22 cellular contexts compared by ENCODE assay signal in genomic region chr7:123425246-123425645, GRCh38.
DNase-seq lines count a peak whose midpoint lies in the region; ATAC-seq, FAIRE-seq and TF ChIP-seq lines count a peak whose summit lies in the region.
"Had no signal": no experiment of that assay in that cellular context is flagged by ENCODE, and none has a peak within 500 bp of the region (broad histone marks: within the 10 kb centered on the region; RNA-seq: fewer than 3 reads in every experiment).

No MANE protein-coding gene starts in this region.

- H3K36me3 ChIP-seq in mammary epithelial cell (ENCODE audit: insufficient read depth, low read length) (no peaks in the 10 kb centered on the region), breast epithelium (no peaks in the 10 kb centered on the region), PC-3 (ENCODE audit: low read depth, low read length) (no peaks in the 10 kb centered on the region; the same call in 1 of the 2 replicates), bronchial epithelial cell (ENCODE audit: control insufficient read depth, insufficient read depth, low read length) (no peaks in the 10 kb centered on the region), endodermal cell (ENCODE audit: control insufficient read depth, insufficient read depth, low read length) (no peaks in the 10 kb centered on the region)

- H3K79me2 ChIP-seq in mammary epithelial cell (ENCODE audit: insufficient read depth, low read length) (no peaks in the 10 kb centered on the region), PC-3 (ENCODE audit: low read length) (no peaks in the 10 kb centered on the region)

- no peak for TF ChIP-seq CTCF in mammary epithelial cell (conservative IDR thresholded peaks at IDR 0.05 in 1 of 2, IDR thresholded peaks at IDR 0.05 in 1 of 2; ENCODE audit: extremely low read depth in 1 of 2, insufficient read depth in 1 of 2, low read depth in 1 of 2, low read length in 2 of 2)
- no peak for TF ChIP-seq CTCF in breast epithelium (IDR thresholded peaks at IDR 0.05)
- no peak for TF ChIP-seq CTCF in PC-3 (conservative IDR thresholded peaks at IDR 0.05; ENCODE audit: low read depth, low read length)
- no peak for TF ChIP-seq CTCF in bronchial epithelial cell (IDR thresholded peaks at IDR 0.05; ENCODE audit: insufficient read depth, low read length, severe bottlenecking)
- no peak for TF ChIP-seq CTCF in foreskin keratinocyte (conservative IDR thresholded peaks at IDR 0.05)
- no peak for TF ChIP-seq CTCF in endodermal cell (conservative IDR thresholded peaks at IDR 0.05)

- H3K9me3 Mint-ChIP-seq in activated CD4-positive, alpha-beta T cell treated with anti-CD3 and anti-CD28 coated beads, Interleukin-2, amount 10 ng/mL, durations not matched to agents 24 days and 14 days = peaks cover 5% of the 10 kb centered on the region
- peaks cover 3% of the 10 kb centered on the region for H3K9me3 Mint-ChIP-seq in endodermal cell

- no peaks in the 10 kb centered on the region for H3K27me3 Mint-ChIP-seq in activated CD4-positive, alpha-beta T cell treated with anti-CD3 and anti-CD28 coated beads, Interleukin-2, amount 10 ng/mL, durations not matched to agents 24 days and 14 days
- no peaks in the 10 kb centered on the region for H3K27me3 Mint-ChIP-seq in endodermal cell (ENCODE audit: insufficient read depth)
- H3K27me3 Mint-ChIP-seq: CD4-positive, alpha-beta memory T cell had no signal

- FAIRE-seq in bronchial epithelial cell (lab: Jason Lieb, UNC) = no peak
- FAIRE-seq: A549, GM12891, GM18507 had no signal

- H3K9ac ChIP-seq in mammary epithelial cell (ENCODE audit: insufficient read depth, low read length) (no peak overlapping the region), PC-3 (ENCODE audit: low read length) (no peak overlapping the region), endodermal cell (ENCODE audit: extremely low read depth, low read length, poor library complexity, severe bottlenecking) (no peak overlapping the region)

- H2AFZ ChIP-seq in mammary epithelial cell (ENCODE audit: low read depth, low read length) = no peak overlapping the region
- no peak overlapping the region for H2AFZ ChIP-seq in PC-3 (ENCODE audit: low read length)
- H2AFZ ChIP-seq: GM23338 had no signal

- H3F3A ChIP-seq in PC-3 (ENCODE audit: low read length, unreplicated experiment) = no peaks in the 10 kb centered on the region

- CTCF ChIA-PET in mammary epithelial cell (lab: Charles Lee; ENCODE audit: low non-redundant PET) = no interaction called here
- CTCF ChIA-PET in PC-3 (lab: Charles Lee) = no interaction called here

- BruUV-seq in mammary epithelial cell (replicated peaks; lab: Mats Ljungman, UMichigan) = no TSS peak
- no TSS peak for BruUV-seq in PC-3 (replicated peaks; lab: Mats Ljungman, UMichigan)

- H3K9me3 ChIP-seq in mammary epithelial cell (replicated peaks; ENCODE audit: insufficient read depth, low read length) = no peaks in the 10 kb centered on the region
- peaks cover 0 to 9% of the 10 kb centered on the region in 2 donors for H3K9me3 ChIP-seq in breast epithelium
- no peaks in the 10 kb centered on the region for H3K9me3 ChIP-seq in PC-3 (ENCODE audit: low read length)
- peaks cover 7% of the 10 kb centered on the region for H3K9me3 ChIP-seq in endodermal cell (ENCODE audit: control insufficient read depth, low read length)
- H3K9me3 ChIP-seq: A549 had no signal

- no peak overlapping the region for H3K27ac Mint-ChIP-seq in activated CD4-positive, alpha-beta T cell treated with anti-CD3 and anti-CD28 coated beads, Interleukin-2, amount 10 ng/mL, durations not matched to agents 24 days and 14 days
- H3K27ac Mint-ChIP-seq in endodermal cell = no peak overlapping the region
- H3K27ac Mint-ChIP-seq: CD4-positive, alpha-beta memory T cell; GM23338; H9 had no signal

- H3K4me1 ChIP-seq in mammary epithelial cell (ENCODE audit: insufficient read depth, low read length) = no peaks in the 10 kb centered on the region
- H3K4me1 ChIP-seq in breast epithelium = no peaks in the 10 kb centered on the region
- H3K4me1 ChIP-seq in PC-3 (ENCODE audit: insufficient read depth, low read length) = no peaks in the 10 kb centered on the region
- H3K4me1 ChIP-seq in foreskin keratinocyte = no peaks in the 10 kb centered on the region
- no peaks in the 10 kb centered on the region for H3K4me1 ChIP-seq in endodermal cell (ENCODE audit: control insufficient read depth, insufficient read depth, low read length)
- H3K4me1 ChIP-seq: A549 had no signal

- in situ Hi-C loops in mammary epithelial cell (cut with MboI; ENCODE audit: low sequenced_read_pairs in 2 of 2) = no loop called here

- no peaks in the 10 kb centered on the region for H3K4me1 Mint-ChIP-seq in activated CD4-positive, alpha-beta T cell treated with anti-CD3 and anti-CD28 coated beads, Interleukin-2, amount 10 ng/mL, durations not matched to agents 24 days and 14 days
- H3K4me1 Mint-ChIP-seq in endodermal cell = no peaks in the 10 kb centered on the region
- H3K4me1 Mint-ChIP-seq: CD4-positive, alpha-beta memory T cell; GM23338; H9 had no signal

- H3K27me3 ChIP-seq in mammary epithelial cell (ENCODE audit: insufficient read depth, low read length) (no peaks in the 10 kb centered on the region), breast epithelium (no peaks in the 10 kb centered on the region), PC-3 (ENCODE audit: low read length) (no peaks in the 10 kb centered on the region), bronchial epithelial cell (ENCODE audit: control insufficient read depth, insufficient read depth, low read length) (no peaks in the 10 kb centered on the region), foreskin keratinocyte (no peaks in the 10 kb centered on the region), endodermal cell (ENCODE audit: control insufficient read depth, insufficient read depth, low read length, poor library complexity, severe bottlenecking) (no peaks in the 10 kb centered on the region)

- intact Hi-C loops in mammary epithelial cell (cut with micrococcal nuclease) (no loop called here), breast epithelium (cut with DNase I; ENCODE audit: low total_unique reads) (no loop called here), PC-3 (cut with micrococcal nuclease) (no loop called here)
- intact Hi-C loops in activated CD4-positive, alpha-beta T cell treated with anti-CD3 and anti-CD28 coated beads, Interleukin-2, amount 10 ng/mL, durations not matched to agents 24 days and 14 days (cut with micrococcal nuclease) = no loop called here

- H3K4me2 ChIP-seq in mammary epithelial cell (ENCODE audit: insufficient read depth, low read depth, low read length) (peak overlapping the region; percentile 16), PC-3 (ENCODE audit: low read length) (no peak overlapping the region)
- H3K4me2 ChIP-seq: A549, GM23338 had no signal

- no peak for TF ChIP-seq POLR2A in breast epithelium (IDR thresholded peaks at IDR 0.05)

- H3K27ac ChIP-seq in mammary epithelial cell (ENCODE audit: insufficient read depth, low read depth, low read length) (no peak overlapping the region), breast epithelium (no peak overlapping the region), PC-3 (ENCODE audit: low read length) (peak overlapping the region; percentile 42; the same call in 1 of the 2 replicates), foreskin keratinocyte (no peak overlapping the region), endodermal cell (ENCODE audit: low read depth, low read length) (no peak overlapping the region)
- H3K27ac ChIP-seq: A549 had no signal

- H4K20me1 ChIP-seq in mammary epithelial cell (ENCODE audit: insufficient read depth, low read length) (no peaks in the 10 kb centered on the region), PC-3 (ENCODE audit: low read length) (no peaks in the 10 kb centered on the region)

- DNase-seq in mammary epithelial cell (peak; percentile 62), breast epithelium (ENCODE audit: low spot score in 2 of 2) (no peak), PC-3 (peak; percentile 68), bronchial epithelial cell (ENCODE audit: low read depth) (peak; percentile 79), foreskin keratinocyte (peak; percentile 18 to 28), endodermal cell (no peak)
- DNase-seq in activated CD4-positive, alpha-beta T cell treated with anti-CD3 and anti-CD28 coated beads, Interleukin-2, amount 10 ng/mL, durations not matched to agents 24 days and 14 days = no peak
- DNase-seq: 8988T; ACHN; C1 segment of cervical spinal cord; Calu3; CD4-positive, alpha-beta memory T cell; COR-L47; DMS79; EL; GDM1; H9 had no signal

- ATAC-seq in PC-3 (peak; percentile 89), foreskin keratinocyte (peak; percentile 23)
- ATAC-seq: A549, GM23338, HCT116 had no signal

- dilution Hi-C loops in mammary epithelial cell (cut with HindIII; ENCODE audit: low sequenced_read_pairs) = no loop called here

- H3K4me3 Mint-ChIP-seq in activated CD4-positive, alpha-beta T cell treated with anti-CD3 and anti-CD28 coated beads, Interleukin-2, amount 10 ng/mL, durations not matched to agents 24 days and 14 days = no peak overlapping the region
- no peak overlapping the region for H3K4me3 Mint-ChIP-seq in endodermal cell
- H3K4me3 Mint-ChIP-seq: CD4-positive, alpha-beta memory T cell; GM23338; H9 had no signal

- H3K4me3 ChIP-seq in mammary epithelial cell (replicated peaks in 1 of 3; ENCODE audit: insufficient read depth in 1 of 3, low read depth in 2 of 3, low read length in 3 of 3) (no peak overlapping the region), breast epithelium (no peak overlapping the region), PC-3 (ENCODE audit: low read length) (no peak overlapping the region), bronchial epithelial cell (ENCODE audit: low read depth, low read length) (no peak overlapping the region), endodermal cell (ENCODE audit: low read length) (no peak overlapping the region)
- H3K4me3 ChIP-seq: A549, GM23338 had no signal

- POLR2A ChIA-PET in PC-3 (lab: Charles Lee; ENCODE audit: unreplicated experiment) = no interaction called here

- no peaks in the 10 kb centered on the region for H3K36me3 Mint-ChIP-seq in activated CD4-positive, alpha-beta T cell treated with anti-CD3 and anti-CD28 coated beads, Interleukin-2, amount 10 ng/mL, durations not matched to agents 24 days and 14 days (ENCODE audit: low read depth)
- H3K36me3 Mint-ChIP-seq in endodermal cell (ENCODE audit: low read depth) = no peaks in the 10 kb centered on the region
- H3K36me3 Mint-ChIP-seq: CD4-positive, alpha-beta memory T cell had no signal

- H3K9me2 ChIP-seq in PC-3 (replicated peaks; ENCODE audit: low read length) = no peaks in the 10 kb centered on the region

Comparison
In these comparisons a context has a peak if more than half of its experiments do, and no peak if none do; other contexts are left out.
1. DNase-seq: peak in mammary epithelial cell (single experiment), PC-3 (single experiment), bronchial epithelial cell (single experiment) and foreskin keratinocyte (2 of 2); none in breast epithelium (0 of 2), activated CD4-positive, alpha-beta T cell treated with anti-CD3 and anti-CD28 coated beads, Interleukin-2, amount 10 ng/mL, durations not matched to agents 24 days and 14 days (single experiment) and endodermal cell (single experiment).